Comparison of ENCODE assay signal across 1 cellular context in the genomic region with DNA sequence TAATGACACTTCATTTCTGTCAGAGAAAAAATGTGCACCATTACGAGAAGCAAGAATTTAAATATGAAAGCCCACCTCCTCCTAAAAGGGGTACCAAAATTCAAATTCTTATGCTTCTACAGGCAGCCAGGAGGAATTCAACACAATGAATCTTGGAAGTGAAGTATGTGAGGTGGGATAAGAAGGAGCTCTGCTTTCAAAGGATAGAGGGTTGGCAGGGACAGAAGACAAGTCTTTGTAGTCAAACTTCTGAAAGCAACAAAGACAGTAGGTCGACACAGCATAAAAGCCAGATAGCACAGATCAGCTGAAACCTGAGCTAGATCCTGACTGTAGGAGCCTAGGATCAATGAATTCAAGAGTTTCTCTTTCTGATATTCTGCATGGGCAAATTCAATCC.
TF ChIP-seq lines count a peak whose summit lies in the region.

No MANE protein-coding gene starts in this region.

TF ChIP-seq in WTC11, 78 proteins besides CTCF, POLR2A, EP300 and RAD21 (continued from another document):
- no peak for TF ChIP-seq EMX1 (CRISPR knock-in tag; IDR thresholded peaks at IDR 0.05)
